ENCODE assay signal across 26 cellular contexts in the genomic region with DNA sequence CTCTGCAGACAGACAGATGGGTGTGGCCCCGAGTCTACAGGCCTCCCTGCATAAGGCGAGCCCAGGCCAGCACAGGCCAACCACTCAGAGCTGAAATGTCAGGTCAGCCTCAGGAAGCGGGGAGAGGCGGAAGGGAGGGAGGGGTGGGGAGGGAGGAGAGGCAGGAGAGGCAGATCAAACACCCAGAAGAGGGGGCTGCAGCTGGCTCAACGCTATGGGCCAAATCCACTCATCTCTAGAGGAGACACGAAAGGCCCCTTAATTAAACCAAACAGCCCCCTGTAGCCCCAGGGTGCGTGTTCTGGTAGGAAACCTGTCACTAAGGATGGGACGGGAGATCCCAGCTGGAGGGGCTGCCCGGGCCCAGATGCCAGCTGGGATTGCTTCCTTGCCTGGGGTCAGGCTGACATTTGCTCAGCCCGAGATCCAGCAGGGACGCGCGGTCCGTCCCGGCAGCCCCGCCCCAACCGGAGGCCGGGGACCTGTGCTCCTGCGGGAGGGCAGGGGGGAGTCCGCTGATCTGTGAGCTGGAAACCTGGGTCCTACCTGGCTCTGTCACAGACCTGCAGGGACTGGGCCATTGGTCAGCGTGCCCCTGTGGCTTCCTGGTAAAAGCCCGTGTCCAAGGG.
DNase-seq lines count a peak whose midpoint lies in the region; ATAC-seq and TF ChIP-seq lines count a peak whose summit lies in the region.
"Had no signal": no experiment of that assay in that cellular context is flagged by ENCODE, and none has a peak within 500 bp of the region (broad histone marks: within the 10 kb centered on the region; RNA-seq: fewer than 3 reads in every experiment).

No MANE protein-coding gene starts in this region.

- H3K27me3 Mint-ChIP-seq in CD8-positive, alpha-beta T cell (ENCODE audit: low read depth) = no peaks in the 10 kb centered on the region
- H3K27me3 Mint-ChIP-seq in T-cell = no peaks in the 10 kb centered on the region
- H3K27me3 Mint-ChIP-seq: activated naive CD8-positive, alpha-beta T cell; effector memory CD8-positive, alpha-beta T cell; T-helper 17 cell had no signal

- H3K27ac Mint-ChIP-seq in CD8-positive, alpha-beta T cell = no peak overlapping the region
- no peak overlapping the region for H3K27ac Mint-ChIP-seq in T-cell
- H3K27ac Mint-ChIP-seq: activated naive CD8-positive, alpha-beta T cell; activated T-cell treated with anti-CD3 and anti-CD28 coated beads, Interleukin-2, amount 50 U/mL, for 72 hours; effector memory CD8-positive, alpha-beta T cell; T-helper 17 cell had no signal

- H3K4me1 Mint-ChIP-seq in CD8-positive, alpha-beta T cell (ENCODE audit: low read depth) = no peaks in the 10 kb centered on the region
- H3K4me1 Mint-ChIP-seq in T-cell = no peaks in the 10 kb centered on the region
- H3K4me1 Mint-ChIP-seq: T-helper 17 cell had no signal

- no peaks in the 10 kb centered on the region for H3K27me3 ChIP-seq in CD8-positive, alpha-beta T cell (ENCODE audit: insufficient read depth, low read length)
- no peaks in the 10 kb centered on the region for H3K27me3 ChIP-seq in tibial artery
- H3K27me3 ChIP-seq: upper lobe of left lung had no signal

- H3K9me3 Mint-ChIP-seq in CD8-positive, alpha-beta T cell = no peaks in the 10 kb centered on the region
- H3K9me3 Mint-ChIP-seq in T-cell = no peaks in the 10 kb centered on the region
- H3K9me3 Mint-ChIP-seq: activated T-cell treated with anti-CD3 and anti-CD28 coated beads, Interleukin-2, amount 50 U/mL, for 72 hours; effector memory CD8-positive, alpha-beta T cell had no signal

- H3K4me3 ChIP-seq in epithelial cell of esophagus (ENCODE audit: low read length) = no peak overlapping the region
- H3K4me3 ChIP-seq in CD8-positive, alpha-beta T cell (ENCODE audit: low read depth, low read length) = no peak overlapping the region
- H3K4me3 ChIP-seq in tibial artery = no peak overlapping the region
- H3K4me3 ChIP-seq: HAP-1, left ventricle myocardium inferior, mucosa of descending colon, prostate gland, upper lobe of left lung had no signal

- H3K36me3 Mint-ChIP-seq in CD8-positive, alpha-beta T cell = no peaks in the 10 kb centered on the region
- no peaks in the 10 kb centered on the region for H3K36me3 Mint-ChIP-seq in T-cell
- H3K36me3 Mint-ChIP-seq: activated naive CD8-positive, alpha-beta T cell had no signal

- H3K36me3 ChIP-seq in CD8-positive, alpha-beta T cell (ENCODE audit: insufficient read depth, low read length) = no peaks in the 10 kb centered on the region
- no peaks in the 10 kb centered on the region for H3K36me3 ChIP-seq in tibial artery
- H3K36me3 ChIP-seq: left ventricle myocardium inferior, prostate gland, upper lobe of left lung had no signal

- H3K4me3 Mint-ChIP-seq in CD8-positive, alpha-beta T cell = no peak overlapping the region
- no peak overlapping the region for H3K4me3 Mint-ChIP-seq in T-cell
- H3K4me3 Mint-ChIP-seq: activated naive CD8-positive, alpha-beta T cell; activated T-cell treated with anti-CD3 and anti-CD28 coated beads, Interleukin-2, amount 50 U/mL, for 72 hours; effector memory CD8-positive, alpha-beta T cell; T-helper 17 cell had no signal

- H3K9me3 ChIP-seq in CD8-positive, alpha-beta T cell (ENCODE audit: low read length) = no peaks in the 10 kb centered on the region
- H3K9me3 ChIP-seq in tibial artery = no peaks in the 10 kb centered on the region
- H3K9me3 ChIP-seq: HAP-1, left ventricle myocardium inferior, mucosa of descending colon, prostate gland, upper lobe of left lung had no signal

- intact Hi-C loops in CD8-positive, alpha-beta T cell (cut with DNase I, micrococcal nuclease) = no loop called here
- intact Hi-C loops in tibial artery (cut with DNase I; ENCODE audit: low total_unique reads) = no loop called here

- POLR2A ChIA-PET in CD8-positive, alpha-beta T cell (lab: Charles Lee) = no interaction called here
- POLR2A ChIA-PET in T-cell (lab: Charles Lee) = no interaction called here

- CTCF ChIA-PET in CD8-positive, alpha-beta T cell (lab: Charles Lee) = interaction anchor here (0.7 kb wide), 1 partner anchor 109 kb away, joined by 3 read pairs; no protein-coding TSS in a partner anchor
- CTCF ChIA-PET in T-cell (lab: Charles Lee) = no interaction called here

- H3K27ac ChIP-seq in CD8-positive, alpha-beta T cell (ENCODE audit: low read depth, low read length) = no peak overlapping the region
- H3K27ac ChIP-seq in tibial artery = no peak overlapping the region
- H3K27ac ChIP-seq: 22Rv1, left ventricle myocardium inferior, prostate gland, upper lobe of left lung had no signal

- TF ChIP-seq CTCF in epithelial cell of esophagus (IDR thresholded peaks at IDR 0.05; ENCODE audit: insufficient read depth, low read depth, low read length, missing control alignments) (no peak), tibial artery (IDR thresholded peaks at IDR 0.05) (no peak)
- TF ChIP-seq CTCF in CD8-positive, alpha-beta T cell (IDR thresholded peaks at IDR 0.05) = no peak

- DNase-seq in NCI-H510A (lab: John Stamatoyannopoulos, UW) = peak; percentile 20
- no peak for DNase-seq in NCI-H510A treated with DMSO at 0.1 percent for 48 hours (lab: John Stamatoyannopoulos, UW)
- DNase-seq in NCI-H82 (lab: John Stamatoyannopoulos, UW) = peak; percentile 51
- peak; percentile 45 for DNase-seq in epithelial cell of esophagus (ENCODE audit: low read depth)
- peak; percentile 53 for DNase-seq in retina
- no peak for DNase-seq in CD8-positive, alpha-beta T cell
- no peak for DNase-seq in tibial artery
- no peak for DNase-seq in T-cell
- DNase-seq: activated CD4-positive, CD25-positive, alpha-beta regulatory T cell; activated T-cell treated with anti-CD3 and anti-CD28 coated beads, Interleukin-2, amount 50 U/mL, for 72 hours; effector memory CD8-positive, alpha-beta T cell; head of caudate nucleus; Karpas-422; left ventricle myocardium inferior; mucosa of descending colon; NCI-H1105; NCI-H774; OCI-M1; SIG-M5; stimulated activated naive CD4-positive, alpha-beta T cell; T-helper 17 cell; upper lobe of left lung had no signal

- ATAC-seq in CD8-positive, alpha-beta T cell = no peak
- ATAC-seq in T-cell (replicated peaks in 1 of 4) = no peak
- ATAC-seq: activated T-cell treated with anti-CD3 and anti-CD28 coated beads, Interleukin-2, amount 50 U/mL, for 72 hours; effector memory CD8-positive, alpha-beta T cell; mucosa of descending colon; T-helper 17 cell had no signal

- H3K4me1 ChIP-seq in CD8-positive, alpha-beta T cell (ENCODE audit: insufficient read depth, low read length) = no peaks in the 10 kb centered on the region
- no peaks in the 10 kb centered on the region for H3K4me1 ChIP-seq in tibial artery
- H3K4me1 ChIP-seq: prostate gland had no signal

Comparison
In these comparisons a context has a peak if more than half of its experiments do, and no peak if none do; other contexts are left out.
1. DNase-seq: peak in NCI-H510A (single experiment), NCI-H82 (single experiment), epithelial cell of esophagus (single experiment) and retina (single experiment); none in NCI-H510A treated with DMSO at 0.1 percent for 48 hours (single experiment), CD8-positive, alpha-beta T cell (0 of 7), tibial artery (0 of 2) and T-cell (0 of 34).